20 cellular contexts compared by ENCODE assay signal in genomic region chr3:77207753-77208152, GRCh38.
"Had no signal": no experiment of that assay in that cellular context is flagged by ENCODE, and none has a peak within 500 bp of the region (broad histone marks: within the 10 kb centered on the region; RNA-seq: fewer than 3 reads in every experiment).

No MANE protein-coding gene starts in this region.

- DNase-seq: dorsolateral prefrontal cortex; effector CD4-positive, alpha-beta T cell; left ventricle myocardium superior; lower lobe of right lung; natural killer cell; occipital lobe; ovary; posterior cingulate gyrus; psoas muscle; right lobe of liver; small intestine; stimulated activated CD4-positive, alpha-beta T cell treated with anti-CD3 and anti-CD28 coated beads, Interleukin-15, amount 100 ng/mL, for 24 hours; stimulated activated CD4-positive, alpha-beta T cell treated with anti-CD3 and anti-CD28 coated beads, Interleukin-4, amount 100 ng/mL, for 1 hour; stimulated activated CD8-positive, alpha-beta memory T cell treated with anti-CD3 and anti-CD28 coated beads, Interleukin-4, amount 100 ng/mL, for 48 hours; stimulated activated naive CD4-positive, alpha-beta T cell; stimulated activated naive CD8-positive, alpha-beta T cell treated with anti-CD3 and anti-CD28 coated beads, Interleukin-15, amount 100 ng/mL, for 72 hours; transverse colon; upper lobe of right lung; uterus had no signal

- ATAC-seq: left ventricle myocardium superior; lower lobe of right lung; natural killer cell; psoas muscle; right lobe of liver; stimulated activated naive CD8-positive, alpha-beta T cell treated with anti-CD3 and anti-CD28 coated beads, Interleukin-15, amount 100 ng/mL, for 72 hours; upper lobe of right lung had no signal

- H3K4me1 Mint-ChIP-seq: natural killer cell; stimulated activated naive CD8-positive, alpha-beta T cell treated with anti-CD3 and anti-CD28 coated beads, Interleukin-15, amount 100 ng/mL, for 72 hours had no signal

- H3K36me3 ChIP-seq: lower lobe of right lung, ovary, right lobe of liver, suprapubic skin, transverse colon, upper lobe of right lung, uterus had no signal

- H3K4me3 ChIP-seq: lower lobe of right lung, ovary, psoas muscle, right lobe of liver, suprapubic skin, transverse colon, upper lobe of right lung, uterus had no signal

- H3K4me1 ChIP-seq: lower lobe of right lung, psoas muscle, right lobe of liver, suprapubic skin, transverse colon, upper lobe of right lung, uterus had no signal

- H3K36me3 Mint-ChIP-seq: natural killer cell had no signal

- H3K27ac ChIP-seq: dorsolateral prefrontal cortex, lower lobe of right lung, ovary, psoas muscle, right lobe of liver, suprapubic skin, transverse colon, upper lobe of right lung, uterus had no signal

- H3K4me3 Mint-ChIP-seq: natural killer cell; stimulated activated naive CD8-positive, alpha-beta T cell treated with anti-CD3 and anti-CD28 coated beads, Interleukin-15, amount 100 ng/mL, for 72 hours had no signal

- H3K27ac Mint-ChIP-seq: natural killer cell; stimulated activated naive CD8-positive, alpha-beta T cell treated with anti-CD3 and anti-CD28 coated beads, Interleukin-15, amount 100 ng/mL, for 72 hours had no signal

- H3K27me3 Mint-ChIP-seq: stimulated activated naive CD8-positive, alpha-beta T cell treated with anti-CD3 and anti-CD28 coated beads, Interleukin-15, amount 100 ng/mL, for 72 hours had no signal

- H3K27me3 ChIP-seq: dorsolateral prefrontal cortex, ovary, right lobe of liver, suprapubic skin, transverse colon, upper lobe of right lung, uterus had no signal

- H3K9me3 ChIP-seq: lower lobe of right lung, ovary, psoas muscle, right lobe of liver, suprapubic skin, transverse colon, upper lobe of right lung, uterus had no signal
